Comparison of ENCODE assay signal across 1 cellular context in genomic region chr5:40089269-40089668, GRCh38.
TF ChIP-seq lines count a peak whose summit lies in the region.

No MANE protein-coding gene starts in this region.

TF ChIP-seq in GM23338, 12 proteins besides CTCF, POLR2A, EP300 and RAD21 (continued from another document):
- TF ChIP-seq REST (IDR thresholded peaks at IDR 0.05; ENCODE audit: unreplicated experiment) (no peak), POLR2AphosphoS5 (IDR thresholded peaks at IDR 0.05; ENCODE audit: low read depth) (no peak), NANOG (IDR thresholded peaks at IDR 0.05; ENCODE audit: borderline replicate concordance) (no peak), EZH2 (IDR thresholded peaks at IDR 0.05; ENCODE audit: low read depth, unreplicated experiment) (no peak), CREB1 (CRISPR knock-in tag; IDR thresholded peaks at IDR 0.05; ENCODE audit: low read depth) (no peak), EZH2phosphoT487 (IDR thresholded peaks at IDR 0.05; ENCODE audit: unreplicated experiment) (no peak), ZNF331 (CRISPR knock-in tag; IDR thresholded peaks at IDR 0.05; ENCODE audit: low read depth) (no peak), JUNB (IDR thresholded peaks at IDR 0.05; ENCODE audit: unreplicated experiment) (no peak), ZNF114 (CRISPR knock-in tag; IDR thresholded peaks at IDR 0.05) (no peak)
- TF ChIP-seq, protein P1, sequence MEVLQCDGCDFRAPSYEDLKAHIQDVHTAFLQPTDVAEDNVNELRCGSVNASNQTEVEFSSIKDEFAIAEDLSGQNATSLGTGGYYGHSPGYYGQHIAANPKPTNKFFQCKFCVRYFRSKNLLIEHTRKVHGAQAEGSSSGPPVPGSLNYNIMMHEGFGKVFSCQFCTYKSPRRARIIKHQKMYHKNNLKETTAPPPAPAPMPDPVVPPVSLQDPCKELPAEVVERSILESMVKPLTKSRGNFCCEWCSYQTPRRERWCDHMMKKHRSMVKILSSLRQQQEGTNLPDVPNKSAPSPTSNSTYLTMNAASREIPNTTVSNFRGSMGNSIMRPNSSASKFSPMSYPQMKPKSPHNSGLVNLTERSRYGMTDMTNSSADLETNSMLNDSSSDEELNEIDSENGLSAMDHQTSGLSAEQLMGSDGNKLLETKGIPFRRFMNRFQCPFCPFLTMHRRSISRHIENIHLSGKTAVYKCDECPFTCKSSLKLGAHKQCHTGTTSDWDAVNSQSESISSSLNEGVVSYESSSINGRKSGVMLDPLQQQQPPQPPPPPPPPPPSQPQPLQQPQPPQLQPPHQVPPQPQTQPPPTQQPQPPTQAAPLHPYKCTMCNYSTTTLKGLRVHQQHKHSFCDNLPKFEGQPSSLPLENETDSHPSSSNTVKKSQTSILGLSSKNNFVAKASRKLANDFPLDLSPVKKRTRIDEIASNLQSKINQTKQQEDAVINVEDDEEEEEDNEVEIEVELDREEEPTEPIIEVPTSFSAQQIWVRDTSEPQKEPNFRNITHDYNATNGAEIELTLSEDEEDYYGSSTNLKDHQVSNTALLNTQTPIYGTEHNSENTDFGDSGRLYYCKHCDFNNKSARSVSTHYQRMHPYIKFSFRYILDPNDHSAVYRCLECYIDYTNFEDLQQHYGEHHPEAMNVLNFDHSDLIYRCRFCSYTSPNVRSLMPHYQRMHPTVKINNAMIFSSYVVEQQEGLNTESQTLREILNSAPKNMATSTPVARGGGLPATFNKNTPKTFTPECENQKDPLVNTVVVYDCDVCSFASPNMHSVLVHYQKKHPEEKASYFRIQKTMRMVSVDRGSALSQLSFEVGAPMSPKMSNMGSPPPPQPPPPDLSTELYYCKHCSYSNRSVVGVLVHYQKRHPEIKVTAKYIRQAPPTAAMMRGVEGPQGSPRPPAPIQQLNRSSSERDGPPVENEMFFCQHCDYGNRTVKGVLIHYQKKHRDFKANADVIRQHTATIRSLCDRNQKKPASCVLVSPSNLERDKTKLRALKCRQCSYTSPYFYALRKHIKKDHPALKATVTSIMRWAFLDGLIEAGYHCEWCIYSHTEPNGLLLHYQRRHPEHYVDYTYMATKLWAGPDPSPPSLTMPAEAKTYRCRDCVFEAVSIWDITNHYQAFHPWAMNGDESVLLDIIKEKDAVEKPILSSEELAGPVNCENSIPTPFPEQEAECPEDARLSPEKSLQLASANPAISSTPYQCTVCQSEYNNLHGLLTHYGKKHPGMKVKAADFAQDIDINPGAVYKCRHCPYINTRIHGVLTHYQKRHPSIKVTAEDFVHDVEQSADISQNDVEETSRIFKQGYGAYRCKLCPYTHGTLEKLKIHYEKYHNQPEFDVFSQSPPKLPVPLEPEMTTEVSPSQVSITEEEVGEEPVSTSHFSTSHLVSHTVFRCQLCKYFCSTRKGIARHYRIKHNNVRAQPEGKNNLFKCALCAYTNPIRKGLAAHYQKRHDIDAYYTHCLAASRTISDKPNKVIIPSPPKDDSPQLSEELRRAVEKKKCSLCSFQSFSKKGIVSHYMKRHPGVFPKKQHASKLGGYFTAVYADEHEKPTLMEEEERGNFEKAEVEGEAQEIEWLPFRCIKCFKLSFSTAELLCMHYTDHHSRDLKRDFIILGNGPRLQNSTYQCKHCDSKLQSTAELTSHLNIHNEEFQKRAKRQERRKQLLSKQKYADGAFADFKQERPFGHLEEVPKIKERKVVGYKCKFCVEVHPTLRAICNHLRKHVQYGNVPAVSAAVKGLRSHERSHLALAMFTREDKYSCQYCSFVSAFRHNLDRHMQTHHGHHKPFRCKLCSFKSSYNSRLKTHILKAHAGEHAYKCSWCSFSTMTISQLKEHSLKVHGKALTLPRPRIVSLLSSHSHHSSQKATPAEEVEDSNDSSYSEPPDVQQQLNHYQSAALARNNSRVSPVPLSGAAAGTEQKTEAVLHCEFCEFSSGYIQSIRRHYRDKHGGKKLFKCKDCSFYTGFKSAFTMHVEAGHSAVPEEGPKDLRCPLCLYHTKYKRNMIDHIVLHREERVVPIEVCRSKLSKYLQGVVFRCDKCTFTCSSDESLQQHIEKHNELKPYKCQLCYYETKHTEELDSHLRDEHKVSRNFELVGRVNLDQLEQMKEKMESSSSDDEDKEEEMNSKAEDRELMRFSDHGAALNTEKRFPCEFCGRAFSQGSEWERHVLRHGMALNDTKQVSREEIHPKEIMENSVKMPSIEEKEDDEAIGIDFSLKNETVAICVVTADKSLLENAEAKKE (CRISPR knock-in tag; IDR thresholded peaks at IDR 0.05): no peak
- TF ChIP-seq, protein P2, sequence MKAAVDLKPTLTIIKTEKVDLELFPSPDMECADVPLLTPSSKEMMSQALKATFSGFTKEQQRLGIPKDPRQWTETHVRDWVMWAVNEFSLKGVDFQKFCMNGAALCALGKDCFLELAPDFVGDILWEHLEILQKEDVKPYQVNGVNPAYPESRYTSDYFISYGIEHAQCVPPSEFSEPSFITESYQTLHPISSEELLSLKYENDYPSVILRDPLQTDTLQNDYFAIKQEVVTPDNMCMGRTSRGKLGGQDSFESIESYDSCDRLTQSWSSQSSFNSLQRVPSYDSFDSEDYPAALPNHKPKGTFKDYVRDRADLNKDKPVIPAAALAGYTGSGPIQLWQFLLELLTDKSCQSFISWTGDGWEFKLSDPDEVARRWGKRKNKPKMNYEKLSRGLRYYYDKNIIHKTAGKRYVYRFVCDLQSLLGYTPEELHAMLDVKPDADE (IDR thresholded peaks at IDR 0.05): no peak
